In genomic region chr20:47501483-47502270, GRCh38 we compare ENCODE assay signal across 8 cellular contexts. TPM values are rescaled to one million over a fixed set of nuclear protein-coding genes. Genes with fewer than 3 reads are reported as not detected.
A peak's percentile ranks its signal among the peaks of the same experiment; 100 is the strongest.
DNase-seq lines count a peak whose midpoint lies in the region; ATAC-seq and TF ChIP-seq lines count a peak whose summit lies in the region.

NCOA3 (plus strand) TSS chr20:47501887; CDS start chr20:47622248, 120,361 bp downstream.

- TF ChIP-seq CTCF in GM12864 (IDR thresholded peaks at IDR 0.05; ENCODE audit: low read depth, low read length, missing control alignments) (peak; percentile 49), SU-DHL-6 (IDR thresholded peaks at IDR 0.05; ENCODE audit: insufficient read depth, low read length, poor library complexity, severe bottlenecking) (no peak), cardiac muscle cell (IDR thresholded peaks at IDR 0.05; ENCODE audit: low read depth, low read length) (peak; percentile 46), parathyroid adenoma (IDR thresholded peaks at IDR 0.05) (peak; percentile 67), tibial artery (IDR thresholded peaks at IDR 0.05) (peak; percentile 58 to 81)

- peaks cover 9% of the 10 kb centered on the region; the same call in 1 of the 2 replicates for H4K20me1 ChIP-seq in SU-DHL-6 (ENCODE audit: low read depth, low read length)

- peak within 1 kb of the TSS; percentile 97 for H3K4me2 ChIP-seq in SU-DHL-6 (ENCODE audit: low read depth, low read length, poor library complexity, severe bottlenecking)
- H3K4me2 ChIP-seq in parathyroid adenoma (ENCODE audit: low read length) = peak within 1 kb of the TSS; percentile 85

- DNase-seq in GM12864 (ENCODE audit: low read depth) = peak; percentile 82
- peak; percentile 93 to 98 (median 98) for DNase-seq in NCI-H1417 (lab: John Stamatoyannopoulos, UW)
- peak; percentile 97 for DNase-seq in activated naive CD8-positive, alpha-beta T cell treated with anti-CD3 and anti-CD28 coated beads, Interleukin-2, amount 10 ng/mL, durations not matched to agents 7 days and 5 days
- DNase-seq in cardiac muscle cell (ENCODE audit: low read depth in 1 of 2, low spot score in 1 of 2) = peak; percentile 98 to 99
- DNase-seq in tibial artery = peak; percentile 93

- H3K9ac ChIP-seq in SU-DHL-6 (ENCODE audit: low read length) = peak within 1 kb of the TSS; percentile 99
- peak within 1 kb of the TSS; percentile 85 for H3K9ac ChIP-seq in parathyroid adenoma

- H3K9me3 ChIP-seq in SU-DHL-6 (ENCODE audit: insufficient read depth, low read length) = no peaks in the 10 kb centered on the region
- H3K9me3 ChIP-seq in cardiac muscle cell (ENCODE audit: low read depth) = no peaks in the 10 kb centered on the region
- no peaks in the 10 kb centered on the region for H3K9me3 ChIP-seq in parathyroid adenoma (ENCODE audit: control insufficient read depth, low read length)
- no peaks in the 10 kb centered on the region for H3K9me3 ChIP-seq in tibial artery

- H3K27ac ChIP-seq in SU-DHL-6 (ENCODE audit: low read depth, low read length) (peak within 1 kb of the TSS; percentile 93), cardiac muscle cell (peak within 1 kb of the TSS; percentile 79), parathyroid adenoma (peak within 1 kb of the TSS; percentile 68), tibial artery (peak within 1 kb of the TSS; percentile 97)

- no peak within 1 kb of the TSS for H2AFZ ChIP-seq in SU-DHL-6 (ENCODE audit: low read depth, low read length, severe bottlenecking)
- peak within 1 kb of the TSS; percentile 81 for H2AFZ ChIP-seq in parathyroid adenoma

- peak within 1 kb of the TSS; percentile 97 for H3K4me3 ChIP-seq in GM12864 (ENCODE audit: low read depth, low read length)
- peak within 1 kb of the TSS; percentile 96 for H3K4me3 ChIP-seq in SU-DHL-6 (ENCODE audit: insufficient read depth, low read length, poor library complexity, severe bottlenecking)
- H3K4me3 ChIP-seq in cardiac muscle cell = peak within 1 kb of the TSS; percentile 92
- peak within 1 kb of the TSS; percentile 74 for H3K4me3 ChIP-seq in parathyroid adenoma (ENCODE audit: low read depth, low read length)
- peak within 1 kb of the TSS; percentile 96 to 99 for H3K4me3 ChIP-seq in tibial artery

- intact Hi-C loops in tibial artery (cut with DNase I; ENCODE audit: low total_unique reads) = no loop called here

- H3K36me3 ChIP-seq in SU-DHL-6 (ENCODE audit: low read length) = peaks cover 14% of the 10 kb centered on the region
- H3K36me3 ChIP-seq in cardiac muscle cell = no peaks in the 10 kb centered on the region
- H3K36me3 ChIP-seq in parathyroid adenoma (ENCODE audit: control insufficient read depth, insufficient read depth, low read length) = no peaks in the 10 kb centered on the region
- no peaks in the 10 kb centered on the region for H3K36me3 ChIP-seq in tibial artery

- peak; percentile 63 for ATAC-seq in HG02623 (IDR thresholded peaks at IDR 0.05; ENCODE audit: unreplicated experiment)
- peak; percentile 87 for ATAC-seq in activated naive CD8-positive, alpha-beta T cell treated with anti-CD3 and anti-CD28 coated beads, Interleukin-2, amount 10 ng/mL, durations not matched to agents 7 days and 5 days (ENCODE audit: low read depth)

- peaks cover 14% of the 10 kb centered on the region for H3K4me1 ChIP-seq in cardiac muscle cell (ENCODE audit: low read depth)
- peaks cover 6% of the 10 kb centered on the region for H3K4me1 ChIP-seq in parathyroid adenoma
- H3K4me1 ChIP-seq in tibial artery = peaks cover 0 to 40% (median 13%) of the 10 kb centered on the region in 4 donors

- POLR2A ChIA-PET in activated naive CD8-positive, alpha-beta T cell treated with anti-CD3 and anti-CD28 coated beads, Interleukin-2, amount 10 ng/mL, durations not matched to agents 7 days and 5 days (lab: Charles Lee) = interaction anchor here (0.5 to 5.2 kb wide), 23 partner anchors 9 to 1753 kb away, joined by 3 to 128 read pairs (median 4); partner anchors contain the start of gene ZMYND8

- H3K27me3 Mint-ChIP-seq in activated naive CD8-positive, alpha-beta T cell treated with anti-CD3 and anti-CD28 coated beads, Interleukin-2, amount 10 ng/mL, durations not matched to agents 7 days and 5 days = no peaks in the 10 kb centered on the region

- H3K9me3 Mint-ChIP-seq in activated naive CD8-positive, alpha-beta T cell treated with anti-CD3 and anti-CD28 coated beads, Interleukin-2, amount 10 ng/mL, durations not matched to agents 7 days and 5 days = no peaks in the 10 kb centered on the region

- peaks cover 6% of the 10 kb centered on the region for H3K36me3 Mint-ChIP-seq in activated naive CD8-positive, alpha-beta T cell treated with anti-CD3 and anti-CD28 coated beads, Interleukin-2, amount 10 ng/mL, durations not matched to agents 7 days and 5 days

- H3K27me3 ChIP-seq in SU-DHL-6 (ENCODE audit: low read length) (no peaks in the 10 kb centered on the region), cardiac muscle cell (no peaks in the 10 kb centered on the region), parathyroid adenoma (ENCODE audit: control insufficient read depth, insufficient read depth, low read length) (no peaks in the 10 kb centered on the region), tibial artery (no peaks in the 10 kb centered on the region)

- peak within 1 kb of the TSS; percentile 99 for H3K4me3 Mint-ChIP-seq in activated naive CD8-positive, alpha-beta T cell treated with anti-CD3 and anti-CD28 coated beads, Interleukin-2, amount 10 ng/mL, durations not matched to agents 7 days and 5 days

- H3K79me2 ChIP-seq in SU-DHL-6 (ENCODE audit: insufficient read depth, low read length) (peaks cover 71% of the 10 kb centered on the region), parathyroid adenoma (peaks cover 15% of the 10 kb centered on the region)

- H3K9me2 ChIP-seq in SU-DHL-6 (replicated peaks; ENCODE audit: insufficient read depth, low read length) = no peaks in the 10 kb centered on the region

- peaks cover 32% of the 10 kb centered on the region for H3K4me1 Mint-ChIP-seq in activated naive CD8-positive, alpha-beta T cell treated with anti-CD3 and anti-CD28 coated beads, Interleukin-2, amount 10 ng/mL, durations not matched to agents 7 days and 5 days

- H3F3A ChIP-seq in SU-DHL-6 (ENCODE audit: insufficient read depth) = peaks cover 71% of the 10 kb centered on the region

- peak within 1 kb of the TSS; percentile 99 for H3K27ac Mint-ChIP-seq in activated naive CD8-positive, alpha-beta T cell treated with anti-CD3 and anti-CD28 coated beads, Interleukin-2, amount 10 ng/mL, durations not matched to agents 7 days and 5 days

RNA-seq across cellular contexts. Expression of gene NCOA3, which starts in this region (rescaled TPM):
- total RNA-seq in activated naive CD8-positive, alpha-beta T cell treated with anti-CD3 and anti-CD28 coated beads, Interleukin-2, amount 10 ng/mL, durations not matched to agents 7 days and 5 days = 10 to 100 TPM; 71.3 to 74.2 TPM
- total RNA-seq in cardiac muscle cell = 13.2 and 16.2 TPM in 2 replicates
- polyA plus RNA-seq in cardiac muscle cell = 6.7 and 13.0 TPM in 2 replicates

Comparison
In these comparisons a context has a peak if more than half of its experiments do, and no peak if none do; other contexts are left out.
1. Peak in every context shown above with its lines: DNase-seq, ATAC-seq, H3K4me3 ChIP-seq and H3K27ac ChIP-seq.